13 cellular contexts compared by ENCODE assay signal in genomic region chr2:23668756-23669304, GRCh38.
"Had no signal": no experiment of that assay in that cellular context is flagged by ENCODE, and none has a peak within 500 bp of the region (broad histone marks: within the 10 kb centered on the region; RNA-seq: fewer than 3 reads in every experiment).

No MANE protein-coding gene starts in this region.

- H3K27ac Mint-ChIP-seq: activated CD4-positive, alpha-beta memory T cell treated with anti-CD3 and anti-CD28 coated beads for 36 hours; activated naive CD8-positive, alpha-beta T cell treated with anti-CD3 and anti-CD28 coated beads for 36 hours; stimulated activated effector memory CD8-positive, alpha-beta T cell treated with anti-CD3 and anti-CD28 coated beads, Interleukin-12 subunit alpha, Interleukin-12 subunit beta, amount 100 ng/mL, for 72 hours; type B pancreatic cell had no signal

- H3K27me3 Mint-ChIP-seq: type B pancreatic cell had no signal

- H3K4me1 Mint-ChIP-seq: activated naive CD8-positive, alpha-beta T cell treated with anti-CD3 and anti-CD28 coated beads for 36 hours had no signal

- ATAC-seq: activated T-cell treated with anti-CD3 and anti-CD28 coated beads, Interleukin-2, amount 50 U/mL, for 4 hours; stimulated activated effector memory CD8-positive, alpha-beta T cell treated with anti-CD3 and anti-CD28 coated beads, Interleukin-12 subunit alpha, Interleukin-12 subunit beta, amount 100 ng/mL, for 72 hours had no signal

- H3K36me3 ChIP-seq: heart left ventricle, pancreas had no signal

- H3K4me1 ChIP-seq: pancreas had no signal

- H3K9me3 Mint-ChIP-seq: activated CD4-positive, alpha-beta memory T cell treated with anti-CD3 and anti-CD28 coated beads for 36 hours; activated naive CD8-positive, alpha-beta T cell treated with anti-CD3 and anti-CD28 coated beads for 36 hours; activated T-cell treated with anti-CD3 and anti-CD28 coated beads, Interleukin-2, amount 50 U/mL, for 4 hours; neural crest cell; stimulated activated effector memory CD8-positive, alpha-beta T cell treated with anti-CD3 and anti-CD28 coated beads, Interleukin-12 subunit alpha, Interleukin-12 subunit beta, amount 100 ng/mL, for 72 hours; type B pancreatic cell had no signal

- H3K27me3 ChIP-seq: heart left ventricle had no signal

- H3K4me3 Mint-ChIP-seq: activated CD4-positive, alpha-beta memory T cell treated with anti-CD3 and anti-CD28 coated beads for 36 hours; activated naive CD8-positive, alpha-beta T cell treated with anti-CD3 and anti-CD28 coated beads for 36 hours; activated T-cell treated with anti-CD3 and anti-CD28 coated beads, Interleukin-2, amount 50 U/mL, for 4 hours; neural crest cell; stimulated activated effector memory CD8-positive, alpha-beta T cell treated with anti-CD3 and anti-CD28 coated beads, Interleukin-12 subunit alpha, Interleukin-12 subunit beta, amount 100 ng/mL, for 72 hours; type B pancreatic cell had no signal

- H3K9me3 ChIP-seq: heart left ventricle, pancreas had no signal

- DNase-seq: activated CD4-positive, alpha-beta memory T cell treated with anti-CD3 and anti-CD28 coated beads for 36 hours; activated CD4-positive, alpha-beta T cell treated with anti-CD3 and anti-CD28 coated beads for 1 hour; activated gamma-delta T cell treated with Interleukin-2 at 50 U/mL for 16 hours; activated naive CD8-positive, alpha-beta T cell treated with anti-CD3 and anti-CD28 coated beads for 36 hours; activated T-cell treated with anti-CD3 and anti-CD28 coated beads, Interleukin-2, amount 50 U/mL, for 4 hours; dorsolateral prefrontal cortex; foreskin fibroblast had no signal

- H3K4me3 ChIP-seq: dorsolateral prefrontal cortex, heart left ventricle, pancreas, smooth muscle cell had no signal

- H3K36me3 Mint-ChIP-seq: activated CD4-positive, alpha-beta memory T cell treated with anti-CD3 and anti-CD28 coated beads for 36 hours; activated naive CD8-positive, alpha-beta T cell treated with anti-CD3 and anti-CD28 coated beads for 36 hours; stimulated activated effector memory CD8-positive, alpha-beta T cell treated with anti-CD3 and anti-CD28 coated beads, Interleukin-12 subunit alpha, Interleukin-12 subunit beta, amount 100 ng/mL, for 72 hours had no signal

- H3K27ac ChIP-seq: pancreas had no signal

- H3K4me2 ChIP-seq: smooth muscle cell had no signal
